19 cellular contexts compared by ENCODE assay signal in genomic region chr5:132254321-132254977, GRCh38. TPM values are rescaled to one million over a fixed set of nuclear protein-coding genes. Genes with fewer than 3 reads are reported as not detected.
DNase-seq lines count a peak whose midpoint lies in the region; ATAC-seq and TF ChIP-seq lines count a peak whose summit lies in the region.
"Had no signal": no experiment of that assay in that cellular context is flagged by ENCODE, and none has a peak within 500 bp of the region (broad histone marks: within the 10 kb centered on the region; RNA-seq: fewer than 3 reads in every experiment).

No MANE protein-coding gene starts in this region.

- no peak for TF ChIP-seq POLR2A in esophagus muscularis mucosa (IDR thresholded peaks at IDR 0.05; ENCODE audit: low read depth)
- no peak for TF ChIP-seq POLR2A in transverse colon (IDR thresholded peaks at IDR 0.05)

- no peaks in the 10 kb centered on the region for H3K9me3 Mint-ChIP-seq in activated CD4-positive, alpha-beta T cell treated with anti-CD3 and anti-CD28 coated beads for 36 hours (ENCODE audit: low read depth)
- H3K9me3 Mint-ChIP-seq in activated CD4-positive, alpha-beta T cell treated with anti-CD3 and anti-CD28 coated beads, Interleukin-2, amount 10 ng/mL, durations not matched to agents 24 days and 14 days = no peaks in the 10 kb centered on the region
- H3K9me3 Mint-ChIP-seq: activated CD4-positive, alpha-beta memory T cell treated with anti-CD3 and anti-CD28 coated beads for 36 hours; activated naive CD8-positive, alpha-beta T cell treated with anti-CD3 and anti-CD28 coated beads, Interleukin-2, amount 50 U/mL, for 24 hours; central memory CD8-positive, alpha-beta T cell had no signal

- TF ChIP-seq EP300 in esophagus muscularis mucosa (IDR thresholded peaks at IDR 0.05) (no peak), transverse colon (IDR thresholded peaks at IDR 0.05; ENCODE audit: low read depth) (no peak)

- H3K27ac ChIP-seq in esophagus muscularis mucosa (replicated peaks in 1 of 4) = peak overlapping the region; percentile 34 to 100 (median 76)
- H3K27ac ChIP-seq in transverse colon = no peak overlapping the region
- H3K27ac ChIP-seq: neutrophil, Peyer's patch had no signal

- WGBS in esophagus muscularis mucosa = 56% methylated on average over 5 of the region's 7 CpGs
- WGBS in transverse colon (ENCODE audit: low coverage in 1 of 2), 2 donors = 51% methylated on average over 6 of the region's 7 CpGs; no CpG with 5 or more reads in 1 of the 2 donors

- no peak for ATAC-seq in activated CD4-positive, alpha-beta T cell treated with anti-CD3 and anti-CD28 coated beads for 36 hours
- ATAC-seq in HG03571 (IDR thresholded peaks at IDR 0.05; ENCODE audit: unreplicated experiment) = no peak
- ATAC-seq: activated naive CD8-positive, alpha-beta T cell treated with anti-CD3 and anti-CD28 coated beads, Interleukin-2, amount 50 U/mL, for 24 hours had no signal

- DNase-seq in activated CD4-positive, alpha-beta T cell treated with anti-CD3 and anti-CD28 coated beads for 36 hours = peak; percentile 1
- no peak for DNase-seq in activated CD4-positive, alpha-beta T cell treated with anti-CD3 and anti-CD28 coated beads, Interleukin-2, amount 10 ng/mL, durations not matched to agents 24 days and 14 days
- DNase-seq in esophagus muscularis mucosa (ENCODE audit: extremely low spot score) (no peak), myocyte (ENCODE audit: low read depth) (peak; percentile 53), transverse colon (peak; percentile 11), NCI-H1092 treated with DMSO at 0.1 percent for 48 hours (lab: John Stamatoyannopoulos, UW) (no peak), NCI-H82 treated with DMSO at 0.1 percent for 48 hours (lab: John Stamatoyannopoulos, UW; ENCODE audit: unreplicated experiment) (no peak)
- DNase-seq: activated CD4-positive, alpha-beta memory T cell treated with anti-CD3 and anti-CD28 coated beads for 36 hours; activated naive CD8-positive, alpha-beta T cell treated with anti-CD3 and anti-CD28 coated beads, Interleukin-2, amount 50 U/mL, for 24 hours; C1 segment of cervical spinal cord; DMS79; immature natural killer cell; mesendoderm; stimulated activated CD4-positive, alpha-beta T cell treated with anti-CD3 and anti-CD28 coated beads, Interleukin-4, amount 100 ng/mL, for 4 hours had no signal

- TF ChIP-seq CTCF in esophagus muscularis mucosa (IDR thresholded peaks at IDR 0.05) (no peak), transverse colon (IDR thresholded peaks at IDR 0.05) (no peak)

- CTCF ChIA-PET in activated CD4-positive, alpha-beta T cell treated with anti-CD3 and anti-CD28 coated beads for 36 hours (lab: Charles Lee) = interaction anchor here (7.9 kb wide), 1 partner anchor 16 kb away, joined by 48 read pairs; no protein-coding TSS in a partner anchor

- no peak overlapping the region for H3K4me3 Mint-ChIP-seq in activated CD4-positive, alpha-beta T cell treated with anti-CD3 and anti-CD28 coated beads for 36 hours
- H3K4me3 Mint-ChIP-seq in activated CD4-positive, alpha-beta T cell treated with anti-CD3 and anti-CD28 coated beads, Interleukin-2, amount 10 ng/mL, durations not matched to agents 24 days and 14 days = no peak overlapping the region
- H3K4me3 Mint-ChIP-seq: activated CD4-positive, alpha-beta memory T cell treated with anti-CD3 and anti-CD28 coated beads for 36 hours; activated naive CD8-positive, alpha-beta T cell treated with anti-CD3 and anti-CD28 coated beads, Interleukin-2, amount 50 U/mL, for 24 hours; central memory CD8-positive, alpha-beta T cell; immature natural killer cell had no signal

- H3K9me3 ChIP-seq in esophagus muscularis mucosa (no peaks in the 10 kb centered on the region), transverse colon (no peaks in the 10 kb centered on the region)
- H3K9me3 ChIP-seq: neutrophil, Peyer's patch, tibial nerve had no signal

- no peaks in the 10 kb centered on the region for H3K36me3 ChIP-seq in esophagus muscularis mucosa
- H3K36me3 ChIP-seq in transverse colon = no peaks in the 10 kb centered on the region
- H3K36me3 ChIP-seq: neutrophil, Peyer's patch, tibial nerve had no signal

- no peaks in the 10 kb centered on the region for H3K36me3 Mint-ChIP-seq in activated CD4-positive, alpha-beta T cell treated with anti-CD3 and anti-CD28 coated beads for 36 hours (ENCODE audit: low read depth)
- H3K36me3 Mint-ChIP-seq in activated CD4-positive, alpha-beta T cell treated with anti-CD3 and anti-CD28 coated beads, Interleukin-2, amount 10 ng/mL, durations not matched to agents 24 days and 14 days (ENCODE audit: low read depth) = no peaks in the 10 kb centered on the region
- H3K36me3 Mint-ChIP-seq: activated CD4-positive, alpha-beta memory T cell treated with anti-CD3 and anti-CD28 coated beads for 36 hours had no signal

- in situ Hi-C loops in transverse colon (cut with MboI; ENCODE audit: low pct_ligation_motif_present in 1 of 4, low pct_unique_long_range_greater_than_20kb in 1 of 4, low sequenced_read_pairs in 3 of 4) = loop anchor here in 1 of 4 donors (25.0 kb wide), 1 partner anchor 283 kb away; the partner anchor contains the start of gene IL5

- H3K4me1 Mint-ChIP-seq in activated CD4-positive, alpha-beta T cell treated with anti-CD3 and anti-CD28 coated beads for 36 hours = no peaks in the 10 kb centered on the region
- peaks cover 3% of the 10 kb centered on the region for H3K4me1 Mint-ChIP-seq in activated CD4-positive, alpha-beta T cell treated with anti-CD3 and anti-CD28 coated beads, Interleukin-2, amount 10 ng/mL, durations not matched to agents 24 days and 14 days
- H3K4me1 Mint-ChIP-seq: central memory CD8-positive, alpha-beta T cell; immature natural killer cell had no signal

- POLR2A ChIA-PET in activated CD4-positive, alpha-beta T cell treated with anti-CD3 and anti-CD28 coated beads for 36 hours (lab: Charles Lee) = no interaction called here

- H3K4me1 ChIP-seq in esophagus muscularis mucosa (peaks cover 27 to 49% (median 39%) of the 10 kb centered on the region in 4 donors), transverse colon (peaks cover 0 to 17% (median 8%) of the 10 kb centered on the region in 4 donors)

- no peak overlapping the region for H3K27ac Mint-ChIP-seq in activated CD4-positive, alpha-beta T cell treated with anti-CD3 and anti-CD28 coated beads for 36 hours
- no peak overlapping the region for H3K27ac Mint-ChIP-seq in activated CD4-positive, alpha-beta T cell treated with anti-CD3 and anti-CD28 coated beads, Interleukin-2, amount 10 ng/mL, durations not matched to agents 24 days and 14 days
- H3K27ac Mint-ChIP-seq: activated CD4-positive, alpha-beta memory T cell treated with anti-CD3 and anti-CD28 coated beads for 36 hours; activated naive CD8-positive, alpha-beta T cell treated with anti-CD3 and anti-CD28 coated beads, Interleukin-2, amount 50 U/mL, for 24 hours had no signal

- H3K27me3 Mint-ChIP-seq in activated CD4-positive, alpha-beta T cell treated with anti-CD3 and anti-CD28 coated beads for 36 hours = peaks cover 6% of the 10 kb centered on the region
- peaks cover 25% of the 10 kb centered on the region for H3K27me3 Mint-ChIP-seq in activated CD4-positive, alpha-beta T cell treated with anti-CD3 and anti-CD28 coated beads, Interleukin-2, amount 10 ng/mL, durations not matched to agents 24 days and 14 days

- intact Hi-C loops in activated CD4-positive, alpha-beta T cell treated with anti-CD3 and anti-CD28 coated beads for 36 hours (cut with DNase I, micrococcal nuclease) = no loop called here
- intact Hi-C loops in activated CD4-positive, alpha-beta T cell treated with anti-CD3 and anti-CD28 coated beads, Interleukin-2, amount 10 ng/mL, durations not matched to agents 24 days and 14 days (cut with micrococcal nuclease) = no loop called here
- intact Hi-C loops in esophagus muscularis mucosa (cut with DNase I) = no loop called here
- intact Hi-C loops in transverse colon (cut with DNase I; ENCODE audit: low total_unique reads) = no loop called here

- H3K4me3 ChIP-seq in esophagus muscularis mucosa = no peak overlapping the region
- no peak overlapping the region for H3K4me3 ChIP-seq in transverse colon
- H3K4me3 ChIP-seq: Peyer's patch, tibial nerve had no signal

- H3K27me3 ChIP-seq in esophagus muscularis mucosa = no peaks in the 10 kb centered on the region
- H3K27me3 ChIP-seq in transverse colon = peaks cover 17% of the 10 kb centered on the region
- H3K27me3 ChIP-seq: Peyer's patch, tibial nerve had no signal

RNA-seq across cellular contexts. Expression of gene PDLIM4, which starts 3.0 kb away (rescaled TPM):
- under 1 TPM; 0.21 to 0.23 TPM for total RNA-seq in activated CD4-positive, alpha-beta T cell treated with anti-CD3 and anti-CD28 coated beads for 36 hours
- 0.72 and 0.78 TPM in 2 replicates for total RNA-seq in activated CD4-positive, alpha-beta T cell treated with anti-CD3 and anti-CD28 coated beads, Interleukin-2, amount 10 ng/mL, durations not matched to agents 24 days and 14 days
- total RNA-seq in esophagus muscularis mucosa (100 to 1,000 TPM in 3 of 4 donors, 10 to 100 TPM in 1; 59.4 to 199 (median 134) TPM), myocyte (220 and 230 TPM in 2 replicates), transverse colon (10 to 100 TPM in 3 of 4 donors, 1 to 10 TPM in 1; 9.7 to 43.4 (median 19.7) TPM)
- 371 TPM for polyA plus RNA-seq in myocyte (2012)
- total RNA-seq: activated CD4-positive, alpha-beta memory T cell treated with anti-CD3 and anti-CD28 coated beads for 36 hours had no signal
- polyA plus RNA-seq: immature natural killer cell had no signal

RNA-seq across cellular contexts. Expression of gene P4HA2, which starts 26.8 kb away (rescaled TPM):
- 1 to 10 TPM; 6.1 to 8.9 TPM for total RNA-seq in activated CD4-positive, alpha-beta T cell treated with anti-CD3 and anti-CD28 coated beads for 36 hours
- 45.5 and 49.5 TPM in 2 replicates for total RNA-seq in activated CD4-positive, alpha-beta T cell treated with anti-CD3 and anti-CD28 coated beads, Interleukin-2, amount 10 ng/mL, durations not matched to agents 24 days and 14 days
- 10 to 100 TPM; 28.8 to 44.7 (median 30.8) TPM for total RNA-seq in esophagus muscularis mucosa
- total RNA-seq in myocyte = 304 and 381 TPM in 2 replicates
- polyA plus RNA-seq in myocyte (2012) = 737 TPM
- total RNA-seq in transverse colon = 10 to 100 TPM; 22.1 to 53.5 (median 32.7) TPM

RNA-seq across cellular contexts. Expression of gene SLC22A4, which starts 39.7 kb away (rescaled TPM):
- 1 to 10 TPM in 1 of 2 experiments, under 1 TPM in 1; 0.66 to 1.1 TPM for total RNA-seq in activated CD4-positive, alpha-beta T cell treated with anti-CD3 and anti-CD28 coated beads for 36 hours
- 1.1 and 2.1 TPM in 2 replicates for total RNA-seq in activated CD4-positive, alpha-beta T cell treated with anti-CD3 and anti-CD28 coated beads, Interleukin-2, amount 10 ng/mL, durations not matched to agents 24 days and 14 days
- 1 to 10 TPM in 2 of 4 donors, under 1 TPM in 2; 0.42 to 1.7 (median 1.0) TPM for total RNA-seq in esophagus muscularis mucosa
- 2.3 and 2.5 TPM in 2 replicates for total RNA-seq in myocyte
- 4.4 TPM for polyA plus RNA-seq in myocyte (2012)
- 10 to 100 TPM in 2 of 4 donors, 1 to 10 TPM in 1, not detected in 1; 1.6 to 48.3 (median 14.5) TPM for total RNA-seq in transverse colon
- polyA plus RNA-seq: immature natural killer cell had no signal

Comparison
In these comparisons a context has a peak if more than half of its experiments do, and no peak if none do; other contexts are left out.
1. DNase-seq: peak in activated CD4-positive, alpha-beta T cell treated with anti-CD3 and anti-CD28 coated beads for 36 hours (single experiment), myocyte (single experiment) and transverse colon (single experiment); none in activated CD4-positive, alpha-beta T cell treated with anti-CD3 and anti-CD28 coated beads, Interleukin-2, amount 10 ng/mL, durations not matched to agents 24 days and 14 days (single experiment), esophagus muscularis mucosa (single experiment), NCI-H1092 treated with DMSO at 0.1 percent for 48 hours (single experiment) and NCI-H82 treated with DMSO at 0.1 percent for 48 hours (single experiment).
2. H3K27ac ChIP-seq: peak in esophagus muscularis mucosa (4 of 4); none in transverse colon (0 of 4).